In genomic region chr17:700504-701094, GRCh38 we compare ENCODE assay signal across 8 cellular contexts. TPM values are rescaled to one million over a fixed set of nuclear protein-coding genes. Genes with fewer than 3 reads are reported as not detected.
DNase-seq lines count a peak whose midpoint lies in the region; ATAC-seq and TF ChIP-seq lines count a peak whose summit lies in the region.

No MANE protein-coding gene starts in this region.

- no peak overlapping the region for H3K4me3 ChIP-seq in thyroid gland (replicated peaks in 1 of 3)

- H3K27me3 ChIP-seq in thyroid gland = no peaks in the 10 kb centered on the region

- H3K9me3 Mint-ChIP-seq in activated T-helper 17 cell treated with anti-CD3 and anti-CD28 coated beads, Interleukin-2, amount 50 U/mL, for 72 hours = no peaks in the 10 kb centered on the region

- H3K27ac Mint-ChIP-seq in activated T-helper 17 cell treated with anti-CD3 and anti-CD28 coated beads, Interleukin-2, amount 50 U/mL, for 72 hours = no peak overlapping the region

- peaks cover 29% of the 10 kb centered on the region in 2 donors for H3K4me1 ChIP-seq in thyroid gland

- no peaks in the 10 kb centered on the region for H3K4me1 Mint-ChIP-seq in activated T-helper 17 cell treated with anti-CD3 and anti-CD28 coated beads, Interleukin-2, amount 50 U/mL, for 72 hours

- 63 to 82% methylated on average over 1 of the region's 1 CpG for WGBS in thyroid gland, 2 donors

- intact Hi-C loops in thyroid gland (cut with DNase I) = loop anchor here (2.0 kb wide), 1 partner anchor 288 kb away; no protein-coding TSS in a partner anchor

- no peak for TF ChIP-seq POLR2A in thyroid gland (IDR thresholded peaks at IDR 0.05)

- TF ChIP-seq CTCF in thyroid gland (IDR thresholded peaks at IDR 0.05) = peak; percentile 34 to 81 (median 58)

- no peak overlapping the region for H3K27ac ChIP-seq in thyroid gland

- no peaks in the 10 kb centered on the region for H3K27me3 Mint-ChIP-seq in activated T-helper 17 cell treated with anti-CD3 and anti-CD28 coated beads, Interleukin-2, amount 50 U/mL, for 72 hours

- peaks cover 5 to 14% of the 10 kb centered on the region in 2 donors for H3K36me3 ChIP-seq in thyroid gland

- H3K4me3 Mint-ChIP-seq in activated T-helper 17 cell treated with anti-CD3 and anti-CD28 coated beads, Interleukin-2, amount 50 U/mL, for 72 hours = no peak overlapping the region

- peaks cover 50% of the 10 kb centered on the region for H3K36me3 Mint-ChIP-seq in activated T-helper 17 cell treated with anti-CD3 and anti-CD28 coated beads, Interleukin-2, amount 50 U/mL, for 72 hours (ENCODE audit: low read depth)

- H3K9me3 ChIP-seq in thyroid gland = no peaks in the 10 kb centered on the region

- peak; percentile 6 for DNase-seq in NCI-H2196 (lab: John Stamatoyannopoulos, UW; ENCODE audit: unreplicated experiment)
- no peak for DNase-seq in NCI-H2196 treated with DMSO at 0.1 percent for 48 hours (lab: John Stamatoyannopoulos, UW; ENCODE audit: unreplicated experiment)
- DNase-seq in LHCN-M2 (ENCODE audit: low read depth) = peak; percentile 35
- peak; percentile 46 for DNase-seq in iPS-NIHi11 (ENCODE audit: low spot score)
- no peak for DNase-seq in thyroid gland

- ATAC-seq in activated T-helper 17 cell treated with anti-CD3 and anti-CD28 coated beads, Interleukin-2, amount 50 U/mL, for 72 hours (replicated peaks) = peak; percentile 40
- ATAC-seq in HG02884 (IDR thresholded peaks at IDR 0.05; ENCODE audit: unreplicated experiment) (no peak), GM19324 (IDR thresholded peaks at IDR 0.05; ENCODE audit: low FRiP score, unreplicated experiment) (no peak)

RNA-seq across cellular contexts. Expression of gene VPS53, which starts 14.0 kb away (rescaled TPM):
- total RNA-seq in LHCN-M2 (2014; rRNA removed) (9.0 and 15.8 TPM in 2 replicates), thyroid gland (10 to 100 TPM; 39.8 to 55.9 (median 43.9) TPM)
- polyA plus RNA-seq in LHCN-M2 (2012) = 32.9 TPM
- 10 to 100 TPM; 38.3 to 53.3 TPM for total RNA-seq in activated T-helper 17 cell treated with anti-CD3 and anti-CD28 coated beads, Interleukin-2, amount 50 U/mL, for 72 hours

RNA-seq across cellular contexts. Expression of gene TLCD3A, which starts 31.8 kb away (rescaled TPM):
- 20.7 and 22.7 TPM in 2 replicates for total RNA-seq in LHCN-M2 (2014; rRNA removed)
- polyA plus RNA-seq in LHCN-M2 (2012) = 28.1 TPM
- 10 to 100 TPM; 15.0 to 22.0 TPM for total RNA-seq in activated T-helper 17 cell treated with anti-CD3 and anti-CD28 coated beads, Interleukin-2, amount 50 U/mL, for 72 hours
- total RNA-seq in thyroid gland = 10 to 100 TPM in 3 of 4 donors, 1 to 10 TPM in 1; 9.0 to 13.7 (median 10.9) TPM

RNA-seq across cellular contexts. Expression of gene GEMIN4, which starts 51.5 kb away (rescaled TPM):
- total RNA-seq in LHCN-M2 (2014; rRNA removed) (20.5 and 23.0 TPM in 2 replicates), thyroid gland (10 to 100 TPM; 28.5 to 34.8 (median 31.6) TPM)
- 14.0 TPM for polyA plus RNA-seq in LHCN-M2 (2012)
- total RNA-seq in activated T-helper 17 cell treated with anti-CD3 and anti-CD28 coated beads, Interleukin-2, amount 50 U/mL, for 72 hours = 10 to 100 TPM; 40.7 to 54.4 TPM

Comparison
In these comparisons a context has a peak if more than half of its experiments do, and no peak if none do; other contexts are left out.
1. DNase-seq: peak in NCI-H2196 (single experiment), LHCN-M2 (single experiment) and iPS-NIHi11 (single experiment); none in NCI-H2196 treated with DMSO at 0.1 percent for 48 hours (single experiment) and thyroid gland (0 of 2).